In genomic region chrX:155028192-155028591, GRCh38 we compare ENCODE assay signal across 8 cellular contexts. TPM values are rescaled to one million over a fixed set of nuclear protein-coding genes. Genes with fewer than 3 reads are reported as not detected.
DNase-seq lines count a peak whose midpoint lies in the region; ATAC-seq and TF ChIP-seq lines count a peak whose summit lies in the region.

No MANE protein-coding gene starts in this region.

- no peaks in the 10 kb centered on the region for H3K27me3 Mint-ChIP-seq in activated CD4-positive, alpha-beta memory T cell treated with anti-CD3 and anti-CD28 coated beads for 36 hours
- no peaks in the 10 kb centered on the region for H3K27me3 Mint-ChIP-seq in type B pancreatic cell

- peak overlapping the region; percentile 83 for H3K4me3 Mint-ChIP-seq in activated CD4-positive, alpha-beta memory T cell treated with anti-CD3 and anti-CD28 coated beads for 36 hours
- H3K4me3 Mint-ChIP-seq in type B pancreatic cell = peak overlapping the region; percentile 91

- DNase-seq in heart left ventricle (no peak), Right ventricle myocardium superior (no peak), kidney epithelial cell (ENCODE audit: low read depth) (no peak), type B pancreatic cell (ENCODE audit: extremely low spot score, unreplicated experiment) (no peak), HEK293T (ENCODE audit: extremely low spot score) (no peak), NCI-H2107 (lab: John Stamatoyannopoulos, UW) (no peak)
- DNase-seq in activated CD4-positive, alpha-beta memory T cell treated with anti-CD3 and anti-CD28 coated beads for 36 hours = peak; percentile 9
- DNase-seq in activated CD4-positive, alpha-beta T cell treated with anti-CD3 and anti-CD28 coated beads, Interleukin-2, amount 50 U/mL, for 4 hours = no peak

- TF ChIP-seq POLR2A in heart left ventricle (IDR thresholded peaks at IDR 0.05) = no peak

- peak overlapping the region; percentile 94 for H3K27ac Mint-ChIP-seq in activated CD4-positive, alpha-beta memory T cell treated with anti-CD3 and anti-CD28 coated beads for 36 hours
- peak overlapping the region; percentile 95 for H3K27ac Mint-ChIP-seq in type B pancreatic cell

- H3K36me3 ChIP-seq in heart left ventricle = no peaks in the 10 kb centered on the region
- no peaks in the 10 kb centered on the region for H3K36me3 ChIP-seq in kidney epithelial cell (ENCODE audit: control insufficient read depth, insufficient read depth, low read length)

- no peaks in the 10 kb centered on the region for H3K9me3 ChIP-seq in heart left ventricle

- peaks cover 0 to 15% (median 5%) of the 10 kb centered on the region in 12 donors for H3K4me1 ChIP-seq in heart left ventricle

- CTCF ChIA-PET in activated CD4-positive, alpha-beta memory T cell treated with anti-CD3 and anti-CD28 coated beads for 36 hours (lab: Charles Lee) = interaction anchor here (0.8 to 3.3 kb wide), 3 partner anchors 20 to 48 kb away, joined by 3 to 12 read pairs (median 11); no protein-coding TSS in a partner anchor
- CTCF ChIA-PET in HEK293T (lab: Yijun Ruan, JAX) = interaction anchor here (0.6 to 1.1 kb wide), 2 partner anchors 24 to 29 kb away, joined by 3 read pairs; no protein-coding TSS in a partner anchor

- no peaks in the 10 kb centered on the region for H3K27me3 ChIP-seq in heart left ventricle
- H3K27me3 ChIP-seq in kidney epithelial cell (ENCODE audit: control insufficient read depth, insufficient read depth, low read length) = no peaks in the 10 kb centered on the region

- TF ChIP-seq CTCF in heart left ventricle (IDR thresholded peaks at IDR 0.05) (no peak), kidney epithelial cell (IDR thresholded peaks at IDR 0.05; ENCODE audit: insufficient read depth, low read length, poor library complexity, severe bottlenecking) (no peak), type B pancreatic cell (conservative IDR thresholded peaks at IDR 0.05) (no peak)

- H3K27ac ChIP-seq in heart left ventricle = peak overlapping the region; percentile 91 to 99 (median 98)

- POLR2A ChIA-PET in activated CD4-positive, alpha-beta memory T cell treated with anti-CD3 and anti-CD28 coated beads for 36 hours (lab: Charles Lee) = no interaction called here
- POLR2A ChIA-PET in HEK293T (lab: Yijun Ruan, JAX) = interaction anchor here (1.1 kb wide), 1 partner anchor 10 kb away, joined by 3 read pairs; no protein-coding TSS in a partner anchor

- no peaks in the 10 kb centered on the region for H3K36me3 Mint-ChIP-seq in activated CD4-positive, alpha-beta memory T cell treated with anti-CD3 and anti-CD28 coated beads for 36 hours
- no peaks in the 10 kb centered on the region for H3K36me3 Mint-ChIP-seq in type B pancreatic cell

- H3K9me3 Mint-ChIP-seq in activated CD4-positive, alpha-beta memory T cell treated with anti-CD3 and anti-CD28 coated beads for 36 hours = no peaks in the 10 kb centered on the region
- no peaks in the 10 kb centered on the region for H3K9me3 Mint-ChIP-seq in type B pancreatic cell

- WGBS in heart left ventricle, 4 donors = 22 to 38% (median 26%) methylated on average over 4 of the region's 4 CpGs

- peaks cover 21% of the 10 kb centered on the region for H3K4me1 Mint-ChIP-seq in activated CD4-positive, alpha-beta memory T cell treated with anti-CD3 and anti-CD28 coated beads for 36 hours (ENCODE audit: low read depth)
- peaks cover 5% of the 10 kb centered on the region for H3K4me1 Mint-ChIP-seq in type B pancreatic cell (ENCODE audit: unreplicated experiment)

- H3K4me3 ChIP-seq in heart left ventricle = peak overlapping the region; percentile 1 to 85 (median 64)
- peak overlapping the region; percentile 9 for H3K4me3 ChIP-seq in kidney epithelial cell (ENCODE audit: low read depth, low read length)

- intact Hi-C loops in heart left ventricle (cut with DNase I) (no loop called here), Right ventricle myocardium superior (cut with DNase I) (no loop called here)
- intact Hi-C loops in activated CD4-positive, alpha-beta memory T cell treated with anti-CD3 and anti-CD28 coated beads for 36 hours (cut with micrococcal nuclease) = no loop called here

- ATAC-seq in heart left ventricle (no peak), Right ventricle myocardium superior (ENCODE audit: poor library complexity) (no peak)

TF ChIP-seq in HEK293T, 16 proteins besides CTCF, POLR2A, EP300 and RAD21:
- no peak for TF ChIP-seq ELF4 (IDR thresholded peaks at IDR 0.05)
- no peak for TF ChIP-seq PKNOX1 (IDR thresholded peaks at IDR 0.05)
- TF ChIP-seq ARNT (IDR thresholded peaks at IDR 0.05) = no peak
- no peak for TF ChIP-seq CTBP1 (IDR thresholded peaks at IDR 0.05; ENCODE audit: borderline replicate concordance)
- no peak for TF ChIP-seq LEF1 (IDR thresholded peaks at IDR 0.05; ENCODE audit: borderline replicate concordance)
- TF ChIP-seq NFRKB (IDR thresholded peaks at IDR 0.05) = no peak
- no peak for TF ChIP-seq ZNF384 (IDR thresholded peaks at IDR 0.05)
- TF ChIP-seq BHLHE40 (IDR thresholded peaks at IDR 0.05; ENCODE audit: borderline replicate concordance) = no peak
- TF ChIP-seq SP1 (IDR thresholded peaks at IDR 0.05) = no peak

RNA-seq across cellular contexts. Expression of gene FUNDC2, which starts 1.5 kb away (rescaled TPM):
- total RNA-seq in heart left ventricle (100 to 1,000 TPM; 147 to 390 (median 259) TPM), Right ventricle myocardium superior (366 TPM), kidney epithelial cell (29.9 and 43.7 TPM in 2 replicates), type B pancreatic cell (ENCODE audit: low replicate concordance) (65.0 and 76.5 TPM in 2 replicates)
- polyA plus RNA-seq in heart left ventricle = 100 to 1,000 TPM; 445 TPM
- total RNA-seq in activated CD4-positive, alpha-beta memory T cell treated with anti-CD3 and anti-CD28 coated beads for 36 hours = 10 to 100 TPM; 95.1 to 95.9 TPM

RNA-seq across cellular contexts. Expression of gene F8, which starts 5.7 kb away (rescaled TPM):
- total RNA-seq in heart left ventricle (10 to 100 TPM; 26.9 to 75.1 (median 44.3) TPM), Right ventricle myocardium superior (38.9 TPM), kidney epithelial cell (3.1 and 3.3 TPM in 2 replicates), type B pancreatic cell (ENCODE audit: low replicate concordance) (1.1 and 1.3 TPM in 2 replicates)
- 10 to 100 TPM; 32.6 to 60.2 TPM for polyA plus RNA-seq in heart left ventricle
- total RNA-seq in activated CD4-positive, alpha-beta memory T cell treated with anti-CD3 and anti-CD28 coated beads for 36 hours = 1 to 10 TPM; 7.5 to 8.9 TPM

RNA-seq across cellular contexts. Expression of gene CMC4, which starts 42.7 kb away (rescaled TPM):
- total RNA-seq in heart left ventricle (10 to 100 TPM; 14.4 to 74.3 (median 21.0) TPM), Right ventricle myocardium superior (23.3 TPM), kidney epithelial cell (10.5 and 12.2 TPM in 2 replicates), type B pancreatic cell (ENCODE audit: low replicate concordance) (5.7 and 7.1 TPM in 2 replicates)
- 10 to 100 TPM; 26.1 to 53.0 TPM for polyA plus RNA-seq in heart left ventricle
- total RNA-seq in activated CD4-positive, alpha-beta memory T cell treated with anti-CD3 and anti-CD28 coated beads for 36 hours = 1 to 10 TPM; 4.9 to 7.2 TPM

RNA-seq across cellular contexts. Expression of gene MTCP1, which starts 42.7 kb away (rescaled TPM):
- 10 to 100 TPM in 7 of 9 donors, under 1 TPM in 2; 0.24 to 60.0 (median 44.8) TPM for total RNA-seq in heart left ventricle
- polyA plus RNA-seq in heart left ventricle = 100 to 1,000 TPM in 1 of 2 donors, 10 to 100 TPM in 1; 13.8 to 185 TPM
- total RNA-seq in Right ventricle myocardium superior = 59.2 TPM
- total RNA-seq in activated CD4-positive, alpha-beta memory T cell treated with anti-CD3 and anti-CD28 coated beads for 36 hours = 10 to 100 TPM; 16.2 to 19.2 TPM
- total RNA-seq in kidney epithelial cell = 0.27 and 1.1 TPM in 2 replicates
- 10.2 and 19.0 TPM in 2 replicates for total RNA-seq in type B pancreatic cell (ENCODE audit: low replicate concordance)

RNA-seq across cellular contexts. Expression of gene BRCC3, which starts 43.1 kb away (rescaled TPM):
- 10 to 100 TPM in 8 of 9 donors, 1 to 10 TPM in 1; 7.9 to 18.7 (median 16.6) TPM for total RNA-seq in heart left ventricle
- 10 to 100 TPM in 1 of 2 donors, 1 to 10 TPM in 1; 3.6 to 15.0 TPM for polyA plus RNA-seq in heart left ventricle
- 18.4 TPM for total RNA-seq in Right ventricle myocardium superior
- 10 to 100 TPM; 24.4 to 26.7 TPM for total RNA-seq in activated CD4-positive, alpha-beta memory T cell treated with anti-CD3 and anti-CD28 coated beads for 36 hours
- 10.8 and 11.8 TPM in 2 replicates for total RNA-seq in kidney epithelial cell
- 29.8 TPM in 2 replicates for total RNA-seq in type B pancreatic cell (ENCODE audit: low replicate concordance)
